Comparison of ENCODE assay signal across 10 cellular contexts in the genomic region with DNA sequence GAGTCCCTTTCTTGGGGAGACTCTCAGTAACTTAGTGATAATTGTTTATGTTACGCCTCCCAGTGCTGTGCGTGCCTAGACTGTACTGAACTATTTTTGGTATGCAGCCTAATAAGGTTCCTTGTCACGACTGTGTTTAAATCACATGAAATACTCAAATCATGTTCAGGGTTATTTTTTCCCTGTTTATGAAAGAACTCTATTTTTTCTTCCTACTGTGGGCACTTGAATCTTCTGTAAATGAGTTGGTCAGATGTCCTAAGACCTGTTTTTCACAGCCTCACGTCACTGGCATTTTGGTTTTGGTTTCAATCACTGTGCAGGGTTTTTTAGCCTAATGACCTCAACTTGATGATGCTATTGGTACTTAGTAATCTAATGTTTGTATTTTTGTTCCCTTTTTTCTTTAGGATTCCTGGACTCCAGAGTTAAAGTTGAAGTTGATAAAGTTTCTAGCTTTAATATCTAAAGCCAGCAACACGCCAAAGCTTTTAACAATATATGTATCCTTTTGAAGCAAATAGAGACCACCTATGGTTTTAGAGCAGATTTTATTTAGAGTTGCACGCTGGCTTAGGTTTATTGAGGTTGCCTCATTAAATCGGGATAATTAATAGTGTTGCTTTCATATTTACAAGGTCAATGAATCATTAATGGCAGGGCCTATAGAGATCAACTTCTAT. TPM values are rescaled to one million over a fixed set of nuclear protein-coding genes. Genes with fewer than 3 reads are reported as not detected.
DNase-seq lines count a peak whose midpoint lies in the region; TF ChIP-seq lines count a peak whose summit lies in the region.
"Had no signal": no experiment of that assay in that cellular context is flagged by ENCODE, and none has a peak within 500 bp of the region (broad histone marks: within the 10 kb centered on the region; RNA-seq: fewer than 3 reads in every experiment).

No MANE protein-coding gene starts in this region.

- H3K27me3 ChIP-seq in SU-DHL-6 (ENCODE audit: low read length) (no peaks in the 10 kb centered on the region), osteoblast (ENCODE audit: insufficient read depth, low read length) (no peaks in the 10 kb centered on the region), BE2C (no peaks in the 10 kb centered on the region), WERI-Rb-1 (ENCODE audit: insufficient read depth, low read depth, severe bottlenecking) (no peaks in the 10 kb centered on the region)

- H4K20me1 ChIP-seq in SU-DHL-6 (ENCODE audit: low read depth, low read length) (no peaks in the 10 kb centered on the region), osteoblast (ENCODE audit: insufficient read depth, low read length) (no peaks in the 10 kb centered on the region)

- H3K27ac ChIP-seq in SU-DHL-6 (ENCODE audit: low read depth, low read length) (peak overlapping the region; percentile 92), osteoblast (ENCODE audit: low read depth, low read length) (peak overlapping the region; percentile 31), WERI-Rb-1 (no peak overlapping the region)
- H3K27ac ChIP-seq: psoas muscle had no signal

- H3F3A ChIP-seq in SU-DHL-6 (ENCODE audit: insufficient read depth), result peaks cover 41% of the 10 kb centered on the region

- peak overlapping the region; percentile 32 for H3K9ac ChIP-seq in SU-DHL-6 (ENCODE audit: low read length)

- H3K4me2 ChIP-seq in SU-DHL-6 (ENCODE audit: low read depth, low read length, poor library complexity, severe bottlenecking), result peak overlapping the region; percentile 67
- H3K4me2 ChIP-seq in osteoblast (ENCODE audit: insufficient read depth, low read length), result no peak overlapping the region

- H3K36me3 ChIP-seq in SU-DHL-6 (ENCODE audit: low read length) (peaks cover 4% of the 10 kb centered on the region), osteoblast (ENCODE audit: insufficient read depth, low read length) (peaks cover 72% of the 10 kb centered on the region), BE2C (peaks cover 16% of the 10 kb centered on the region), WERI-Rb-1 (peaks cover 42% of the 10 kb centered on the region)

- H3K79me2 ChIP-seq in SU-DHL-6 (ENCODE audit: insufficient read depth, low read length) (no peaks in the 10 kb centered on the region), osteoblast (ENCODE audit: insufficient read depth, low read length) (no peaks in the 10 kb centered on the region)

- CTCF ChIA-PET in HEK293T (lab: Yijun Ruan, JAX), result no interaction called here

- in situ Hi-C loops in GM13977 (cut with MboI; ENCODE audit: low pct_unique_long_range_greater_than_20kb, low sequenced_read_pairs, unreplicated experiment), result no loop called here

- H3K4me1 ChIP-seq in osteoblast (ENCODE audit: insufficient read depth, low read length) (peaks cover 1% of the 10 kb centered on the region), BE2C (peaks cover under 1% of the 10 kb centered on the region)

- no peak for TF ChIP-seq CTCF in GM13977 (IDR thresholded peaks at IDR 0.05; ENCODE audit: extremely low read depth, insufficient read depth, missing control alignments)
- TF ChIP-seq CTCF in SU-DHL-6 (IDR thresholded peaks at IDR 0.05; ENCODE audit: insufficient read depth, low read length, poor library complexity, severe bottlenecking), result no peak
- no peak for TF ChIP-seq CTCF in osteoblast (IDR thresholded peaks at IDR 0.05; ENCODE audit: extremely low read depth, low read depth, low read length)
- no peak for TF ChIP-seq CTCF in BE2C (IDR thresholded peaks at IDR 0.05; ENCODE audit: low read depth, low read length)
- no peak for TF ChIP-seq CTCF in WERI-Rb-1 (IDR thresholded peaks at IDR 0.05; ENCODE audit: low read depth, low read length)

- peak overlapping the region; percentile 0 for H3K4me3 ChIP-seq in SU-DHL-6 (ENCODE audit: insufficient read depth, low read length, poor library complexity, severe bottlenecking)
- H3K4me3 ChIP-seq in osteoblast (ENCODE audit: insufficient read depth, low read length), result no peak overlapping the region
- no peak overlapping the region for H3K4me3 ChIP-seq in BE2C (ENCODE audit: low read depth, low read length)
- no peak overlapping the region for H3K4me3 ChIP-seq in WERI-Rb-1 (ENCODE audit: low read depth, low read length)
- H3K4me3 ChIP-seq: psoas muscle had no signal

- peak; percentile 66 for DNase-seq in GM13977 (ENCODE audit: low spot score)
- no peak for DNase-seq in HEK293T (ENCODE audit: extremely low spot score)
- DNase-seq in osteoblast (ENCODE audit: insufficient read length, low spot score, missing footprints), result peak; percentile 6
- DNase-seq in activated CD8-positive, alpha-beta memory T cell treated with anti-CD3 and anti-CD28 coated beads, Interleukin-2, amount 50 U/mL, for 48 hours, result no peak
- no peak for DNase-seq in BE2C
- no peak for DNase-seq in cerebellar cortex (ENCODE audit: low spot score)
- no peak for DNase-seq in WERI-Rb-1
- DNase-seq: OCI-M1, psoas muscle had no signal

- POLR2A ChIA-PET in HEK293T (lab: Yijun Ruan, JAX), result no interaction called here

- no peak overlapping the region for H2AFZ ChIP-seq in SU-DHL-6 (ENCODE audit: low read depth, low read length, severe bottlenecking)
- H2AFZ ChIP-seq in osteoblast (ENCODE audit: low read length), result no peak overlapping the region

- H3K9me3 ChIP-seq in SU-DHL-6 (ENCODE audit: insufficient read depth, low read length) (no peaks in the 10 kb centered on the region), osteoblast (ENCODE audit: low read depth, low read length) (no peaks in the 10 kb centered on the region), BE2C (no peaks in the 10 kb centered on the region), WERI-Rb-1 (ENCODE audit: severe bottlenecking) (no peaks in the 10 kb centered on the region)
- H3K9me3 ChIP-seq: psoas muscle had no signal

- no peaks in the 10 kb centered on the region for H3K9me2 ChIP-seq in SU-DHL-6 (replicated peaks; ENCODE audit: insufficient read depth, low read length)

TF ChIP-seq in HEK293T, 16 proteins besides CTCF, POLR2A, EP300 and RAD21:
- TF ChIP-seq ARNT (IDR thresholded peaks at IDR 0.05) (peak; percentile 74), FOXK2 (IDR thresholded peaks at IDR 0.05) (no peak)
- TF ChIP-seq, protein P1, sequence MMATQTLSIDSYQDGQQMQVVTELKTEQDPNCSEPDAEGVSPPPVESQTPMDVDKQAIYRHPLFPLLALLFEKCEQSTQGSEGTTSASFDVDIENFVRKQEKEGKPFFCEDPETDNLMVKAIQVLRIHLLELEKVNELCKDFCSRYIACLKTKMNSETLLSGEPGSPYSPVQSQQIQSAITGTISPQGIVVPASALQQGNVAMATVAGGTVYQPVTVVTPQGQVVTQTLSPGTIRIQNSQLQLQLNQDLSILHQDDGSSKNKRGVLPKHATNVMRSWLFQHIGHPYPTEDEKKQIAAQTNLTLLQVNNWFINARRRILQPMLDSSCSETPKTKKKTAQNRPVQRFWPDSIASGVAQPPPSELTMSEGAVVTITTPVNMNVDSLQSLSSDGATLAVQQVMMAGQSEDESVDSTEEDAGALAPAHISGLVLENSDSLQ (IDR thresholded peaks at IDR 0.05), result peak; percentile 87
TF ChIP-seq in HEK293T: peak in this region for 2.

RNA-seq across cellular contexts. Expression of a gene that starts 24.0 kb away (rescaled TPM):
- total RNA-seq in osteoblast, result 221 and 240 TPM in 2 replicates
- polyA plus RNA-seq in BE2C (2012; ENCODE audit: insufficient read depth, insufficient read length, low read depth), result 24.7 TPM

Comparison
In these comparisons a context has a peak if more than half of its experiments do, and no peak if none do; other contexts are left out.
1. DNase-seq: peak in GM13977 (single experiment) and osteoblast (single experiment); none in HEK293T (single experiment), activated CD8-positive, alpha-beta memory T cell treated with anti-CD3 and anti-CD28 coated beads, Interleukin-2, amount 50 U/mL, for 48 hours (single experiment), BE2C (single experiment), cerebellar cortex (single experiment) and WERI-Rb-1 (single experiment).